In the genomic region with DNA sequence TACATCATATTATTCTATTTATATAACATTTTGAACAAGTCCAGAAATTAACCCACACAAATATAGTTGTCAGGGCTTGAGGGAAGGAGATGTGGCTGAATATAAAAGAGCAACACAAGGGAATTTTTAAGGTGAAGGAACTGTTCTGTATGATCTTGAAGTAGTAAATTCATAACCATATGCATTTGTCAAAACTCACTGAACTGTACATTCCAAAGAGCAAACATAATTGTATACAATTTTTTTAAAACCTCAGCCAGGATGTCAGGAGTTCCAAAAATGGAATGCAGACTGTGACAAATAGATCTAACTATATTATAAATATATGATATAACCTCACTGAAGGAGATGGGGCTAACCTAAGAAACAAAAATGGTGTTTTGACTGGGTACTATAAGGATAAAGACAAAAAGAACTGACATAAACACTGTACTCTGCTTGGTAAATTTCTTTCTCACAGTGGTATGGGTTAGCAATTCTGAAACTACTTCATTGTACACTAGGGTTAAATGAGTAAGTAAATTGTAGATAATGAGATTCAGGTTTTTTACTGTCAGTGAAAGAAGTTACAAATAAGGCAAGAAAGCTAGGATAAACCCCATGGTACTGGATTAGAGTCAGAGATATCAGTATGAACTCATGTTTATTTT, we compare ENCODE assay signal across 11 cellular contexts. TPM values are rescaled to one million over a fixed set of nuclear protein-coding genes. Genes with fewer than 3 reads are reported as not detected.
A peak's percentile ranks its signal among the peaks of the same experiment; 100 is the strongest.
DNase-seq lines count a peak whose midpoint lies in the region; ATAC-seq, FAIRE-seq and TF ChIP-seq lines count a peak whose summit lies in the region.
"Had no signal": no experiment of that assay in that cellular context is flagged by ENCODE, and none has a peak within 500 bp of the region (broad histone marks: within the 10 kb centered on the region; RNA-seq: fewer than 3 reads in every experiment).

No MANE protein-coding gene starts in this region.

- H2AFZ ChIP-seq in OCI-LY3 (ENCODE audit: low read depth, low read length), result no peak overlapping the region

- DNase-seq in GM12892 (ENCODE audit: insufficient read length) (no peak), Caco-2 (no peak), NCI-H1417 treated with DMSO at 0.1 percent for 48 hours (lab: John Stamatoyannopoulos, UW) (no peak), pons (ENCODE audit: low spot score) (no peak), DMS153 treated with DMSO at 0.1 percent for 48 hours (lab: John Stamatoyannopoulos, UW; ENCODE audit: unreplicated experiment) (no peak)
- DNase-seq: Calu3, kidney glomerular epithelial cell, NCI-H1930 had no signal

- H3K36me3 Mint-ChIP-seq in Caco-2 (ENCODE audit: insufficient read depth, unreplicated experiment), result peaks cover 15% of the 10 kb centered on the region

- peak overlapping the region; percentile 27 for H3K4me2 ChIP-seq in OCI-LY3 (ENCODE audit: low read length)

- H3K27ac ChIP-seq in OCI-LY3 (ENCODE audit: low read length), result no peak overlapping the region

- peaks cover 5% of the 10 kb centered on the region for H3K4me1 Mint-ChIP-seq in Caco-2 (ENCODE audit: low read depth, unreplicated experiment)

- no peaks in the 10 kb centered on the region for H3K9me3 Mint-ChIP-seq in Caco-2 (ENCODE audit: unreplicated experiment)

- H3K79me2 ChIP-seq in OCI-LY3 (ENCODE audit: low read length), result peaks cover 49% of the 10 kb centered on the region

- no peaks in the 10 kb centered on the region for H3K27me3 Mint-ChIP-seq in Caco-2 (ENCODE audit: insufficient read depth, unreplicated experiment)

- H3K4me1 ChIP-seq in OCI-LY3 (ENCODE audit: low read length) (peaks cover 14% of the 10 kb centered on the region), Caco-2 (no peaks in the 10 kb centered on the region)

- POLR2A ChIA-PET in Caco-2 (lab: Charles Lee), result no interaction called here

- H3K9me3 ChIP-seq in OCI-LY3 (ENCODE audit: insufficient read depth, low read length) (no peaks in the 10 kb centered on the region), Caco-2 (no peaks in the 10 kb centered on the region)

- H3K9ac ChIP-seq in OCI-LY3 (ENCODE audit: low read length), result no peak overlapping the region

- no peak for TF ChIP-seq CTCF in OCI-LY3 (IDR thresholded peaks at IDR 0.05; ENCODE audit: low read depth, low read length)
- TF ChIP-seq CTCF in Caco-2 (IDR thresholded peaks at IDR 0.05; ENCODE audit: insufficient read depth in 1 of 2, low read depth in 1 of 2, low read length in 1 of 2, severe bottlenecking in 1 of 2, unreplicated experiment in 1 of 2), result no peak

- intact Hi-C loops in Caco-2 (cut with micrococcal nuclease; ENCODE audit: unreplicated experiment), result no loop called here

- TF ChIP-seq POLR2A in GM12892 (IDR thresholded peaks at IDR 0.05; ENCODE audit: low read depth, low read length), result no peak

- BruUV-seq in Caco-2 (replicated peaks; lab: Mats Ljungman, UMichigan), result no TSS peak

- peaks cover 22% of the 10 kb centered on the region; the same call in 1 of the 2 replicates for H4K20me1 ChIP-seq in OCI-LY3 (ENCODE audit: insufficient read depth, low read length)

- CTCF ChIA-PET in Caco-2 (lab: Charles Lee), result no interaction called here

- ATAC-seq in GM19328 (IDR thresholded peaks at IDR 0.05; ENCODE audit: unreplicated experiment) (peak; percentile 75), HG02852 (IDR thresholded peaks at IDR 0.05; ENCODE audit: unreplicated experiment) (peak; percentile 97)

- no peak overlapping the region for H3K4me3 Mint-ChIP-seq in Caco-2 (ENCODE audit: unreplicated experiment)

- H3K27me3 ChIP-seq in OCI-LY3 (ENCODE audit: low read depth, low read length) (no peaks in the 10 kb centered on the region), Caco-2 (replicated peaks; ENCODE audit: control insufficient read depth, insufficient read depth, low read length) (no peaks in the 10 kb centered on the region)

- no peak overlapping the region for H3K27ac Mint-ChIP-seq in Caco-2 (ENCODE audit: unreplicated experiment)

- H3K4me3 ChIP-seq in OCI-LY3 (ENCODE audit: low read length) (no peak overlapping the region), Caco-2 (ENCODE audit: low read depth, low read length) (no peak overlapping the region)

- H3K36me3 ChIP-seq in OCI-LY3 (replicated peaks; ENCODE audit: low read depth, low read length) (peaks cover 7% of the 10 kb centered on the region), Caco-2 (ENCODE audit: control insufficient read depth, insufficient read depth, low read length) (no peaks in the 10 kb centered on the region)

- FAIRE-seq in GM12892 (lab: Jason Lieb, UNC), result peak; percentile 92

RNA-seq across cellular contexts. Expression of a gene that starts 14.4 kb away (rescaled TPM):
- 16.8 TPM for polyA plus RNA-seq in GM12892 (2012; ENCODE audit: missing spikeins)
- total RNA-seq in Caco-2 (2022), result 31.5 and 34.3 TPM in 2 replicates
